ENCODE assay signal across 1 cellular context in genomic region chr16:56812884-56813283, GRCh38.
TF ChIP-seq lines count a peak whose summit lies in the region.

No MANE protein-coding gene starts in this region.

TF ChIP-seq in A549, 52 proteins besides CTCF, POLR2A, EP300 and RAD21 (continued from another document):
- TF ChIP-seq REST (IDR thresholded peaks at IDR 0.05) (no peak), RCOR1 (IDR thresholded peaks at IDR 0.05; ENCODE audit: low read depth, low read length) (no peak), HES2 (IDR thresholded peaks at IDR 0.05) (no peak), FOSB (CRISPR knock-in tag; IDR thresholded peaks at IDR 0.05) (no peak), BCL3 (IDR thresholded peaks at IDR 0.05) (no peak), NPAS2 (CRISPR knock-in tag; IDR thresholded peaks at IDR 0.05; ENCODE audit: borderline replicate concordance) (no peak), PBX3 (IDR thresholded peaks at IDR 0.05) (no peak), HEYL (CRISPR knock-in tag; IDR thresholded peaks at IDR 0.05) (no peak), FOXS1 (CRISPR knock-in tag; IDR thresholded peaks at IDR 0.05) (no peak), ZC3H11A (IDR thresholded peaks at IDR 0.05) (no peak), CBX8 (IDR thresholded peaks at IDR 0.05) (no peak), MAZ (IDR thresholded peaks at IDR 0.05; ENCODE audit: borderline replicate concordance, low read depth, low read length) (no peak), TFCP2L1 (CRISPR knock-in tag; IDR thresholded peaks at IDR 0.05) (no peak), BHLHE40 (IDR thresholded peaks at IDR 0.05; ENCODE audit: low read depth, low read length) (no peak), RARB (CRISPR knock-in tag; IDR thresholded peaks at IDR 0.05) (no peak), HOXB13 (CRISPR knock-in tag; IDR thresholded peaks at IDR 0.05; ENCODE audit: low read depth) (no peak; the same call in 1 of the 2 replicates), POLR2AphosphoS2 (conservative IDR thresholded peaks at IDR 0.05; ENCODE audit: low read length) (no peak), HOXA7 (CRISPR knock-in tag; IDR thresholded peaks at IDR 0.05) (no peak), KDM5A (IDR thresholded peaks at IDR 0.05) (no peak), JUNB (IDR thresholded peaks at IDR 0.05) (no peak), ELK1 (IDR thresholded peaks at IDR 0.05; ENCODE audit: low read depth, low read length) (no peak), TP53 (CRISPR knock-in tag; IDR thresholded peaks at IDR 0.05) (no peak), E2F6 (IDR thresholded peaks at IDR 0.05; ENCODE audit: borderline replicate concordance, low read depth) (no peak), CBX2 (IDR thresholded peaks at IDR 0.05; ENCODE audit: borderline replicate concordance, low read depth) (no peak), HDAC2 (IDR thresholded peaks at IDR 0.05) (no peak), ZSCAN20 (CRISPR knock-in tag; IDR thresholded peaks at IDR 0.05) (no peak), ATOH8 (CRISPR knock-in tag; IDR thresholded peaks at IDR 0.05; ENCODE audit: low read depth) (no peak), NFE2L2 (conservative IDR thresholded peaks at IDR 0.05; ENCODE audit: low read length) (peak; percentile 97), ZFP36 (IDR thresholded peaks at IDR 0.05; ENCODE audit: borderline replicate concordance, partially characterized antibody) (no peak), RFX5 (IDR thresholded peaks at IDR 0.05) (no peak), CEBPB (IDR thresholded peaks at IDR 0.05) (peak in 1 of 2 experiments; percentile 15; a peak in 1 of 4 replicates), USF2 (IDR thresholded peaks at IDR 0.05) (no peak), SMC3 (IDR thresholded peaks at IDR 0.05) (no peak), HMGXB4 (CRISPR knock-in tag; IDR thresholded peaks at IDR 0.05; ENCODE audit: borderline replicate concordance) (no peak), MAX (IDR thresholded peaks at IDR 0.05) (peak; percentile 49; the same call in 1 of the 2 replicates), KDM1A (IDR thresholded peaks at IDR 0.05; ENCODE audit: low read depth) (no peak), EHF (CRISPR knock-in tag; IDR thresholded peaks at IDR 0.05) (no peak), GATA3 (IDR thresholded peaks at IDR 0.05; ENCODE audit: borderline replicate concordance) (peak; percentile 45; the same call in 1 of the 2 replicates), HOXB5 (CRISPR knock-in tag; IDR thresholded peaks at IDR 0.05) (no peak), SREBF2 (IDR thresholded peaks at IDR 0.05) (no peak), FOSL2 (IDR thresholded peaks at IDR 0.05) (no peak), FOSL2 (CRISPR knock-in tag; IDR thresholded peaks at IDR 0.05) (0 out of 2 replicates have a peak, but pooled peaks have one; percentile 46), MYC (IDR thresholded peaks at IDR 0.05; ENCODE audit: borderline replicate concordance, low read length) (no peak), ESRRA (IDR thresholded peaks at IDR 0.05; ENCODE audit: borderline replicate concordance, low read length) (no peak), JUN (IDR thresholded peaks at IDR 0.05) (no peak), ZNF302 (CRISPR knock-in tag; IDR thresholded peaks at IDR 0.05) (peak; percentile 56; the same call in 1 of the 2 replicates), NR3C1 (IDR thresholded peaks at IDR 0.05) (no peak), CHD2 (IDR thresholded peaks at IDR 0.05; ENCODE audit: low read length, partially characterized antibody) (no peak), CHD4 (IDR thresholded peaks at IDR 0.05; ENCODE audit: borderline replicate concordance) (no peak), EHMT2 (IDR thresholded peaks at IDR 0.05; ENCODE audit: low read depth) (no peak)
TF ChIP-seq in A549: peak in this region for 7.
